Comparison of ENCODE assay signal across 19 cellular contexts in the genomic region with DNA sequence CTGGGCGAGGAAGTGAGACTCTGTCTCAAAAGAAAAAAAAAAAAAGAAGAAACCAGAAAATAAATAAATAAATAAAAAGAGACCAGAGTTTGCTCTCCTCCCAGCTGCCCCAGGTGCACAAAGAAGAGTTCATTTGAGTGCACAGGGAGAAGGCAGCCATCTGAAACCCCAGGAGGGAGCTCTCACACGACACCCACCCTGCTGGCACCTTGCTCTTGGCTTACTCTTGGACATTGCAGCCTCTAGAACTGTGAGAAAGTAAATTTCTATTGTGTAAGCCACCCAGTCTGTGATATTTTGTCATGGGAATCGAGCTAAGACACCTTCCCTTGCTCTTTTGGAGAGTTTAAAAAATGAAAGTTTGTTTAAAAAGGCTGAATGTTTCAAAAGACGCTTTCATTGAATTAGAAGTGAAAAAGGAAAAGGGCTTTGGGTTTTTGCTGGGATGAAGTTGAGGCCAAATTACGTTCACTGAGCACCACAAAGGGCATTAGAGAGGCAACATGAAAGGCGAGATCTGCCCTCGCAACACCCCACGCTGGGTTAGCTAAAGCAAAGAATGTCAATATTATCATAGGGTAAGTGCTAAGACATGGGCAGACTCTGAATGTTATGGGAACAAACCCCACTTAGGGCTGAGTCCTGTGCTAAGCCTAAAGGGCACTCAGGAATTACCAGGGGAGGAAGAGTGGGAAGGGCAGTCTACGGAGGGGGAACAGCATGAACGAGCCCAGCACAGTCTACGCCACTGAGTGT.
DNase-seq lines count a peak whose midpoint lies in the region; ATAC-seq, FAIRE-seq and TF ChIP-seq lines count a peak whose summit lies in the region.
"Had no signal": no experiment of that assay in that cellular context is flagged by ENCODE, and none has a peak within 500 bp of the region (broad histone marks: within the 10 kb centered on the region; RNA-seq: fewer than 3 reads in every experiment).

No MANE protein-coding gene starts in this region.

- H3K36me3 Mint-ChIP-seq in chondrocyte (ENCODE audit: low read depth) (peaks cover 12% of the 10 kb centered on the region), naive B cell (peaks cover 22 to 28% of the 10 kb centered on the region in 2 donors)

- H3K4me2 ChIP-seq in HepG2 (ENCODE audit: low read depth, low read length) = no peak overlapping the region
- H3K4me2 ChIP-seq: SK-N-SH had no signal

- peaks cover 14% of the 10 kb centered on the region for H3K9me3 Mint-ChIP-seq in chondrocyte (ENCODE audit: low read depth)
- H3K9me3 Mint-ChIP-seq in naive B cell = peaks cover 0 to 3% (median 1%) of the 10 kb centered on the region in 7 donors

- H3K9ac ChIP-seq in HepG2 (ENCODE audit: insufficient read depth, low read depth, low read length) = no peak overlapping the region
- H3K9ac ChIP-seq: SK-N-SH had no signal

- H3K27me3 Mint-ChIP-seq in chondrocyte (ENCODE audit: low read depth) = no peaks in the 10 kb centered on the region
- no peaks in the 10 kb centered on the region for H3K27me3 Mint-ChIP-seq in naive B cell
- H3K27me3 Mint-ChIP-seq: CD4-positive, alpha-beta T cell had no signal

- WGBS in HepG2 (ENCODE audit: low lambda C conversion rate) = 89% methylated on average over 11 of the region's 11 CpGs
- 93% methylated on average over 9 of the region's 11 CpGs for WGBS in right lobe of liver (ENCODE audit: insufficient coverage, low coverage, low lambda C conversion rate, missing lambda C conversion rate)

- FAIRE-seq in HepG2 (lab: Jason Lieb, UNC) = no peak
- FAIRE-seq: HTR-8/SVneo had no signal

- no peak overlapping the region for H3K4me3 ChIP-seq in HepG2 (replicated peaks in 1 of 3; ENCODE audit: insufficient read depth in 1 of 3, low read depth in 2 of 3, low read length in 3 of 3)
- no peak overlapping the region for H3K4me3 ChIP-seq in right lobe of liver
- no peak overlapping the region for H3K4me3 ChIP-seq in upper lobe of right lung

- H3K9me3 ChIP-seq in HepG2 (ENCODE audit: low read length) (no peaks in the 10 kb centered on the region), right lobe of liver (no peaks in the 10 kb centered on the region), upper lobe of right lung (no peaks in the 10 kb centered on the region)
- H3K9me3 ChIP-seq: SK-N-SH had no signal

- DNase-seq in HepG2 (ENCODE audit: low spot score) (peak; percentile 7), right lobe of liver (no peak), chondrocyte (ENCODE audit: low spot score) (no peak), naive B cell (no peak), upper lobe of right lung (no peak), hepatic stellate cell (ENCODE audit: low spot score) (no peak), ecto neural progenitor cell (ENCODE audit: low spot score) (no peak)
- DNase-seq: AML-193; Calu3; CD4-positive, alpha-beta T cell; H9; NCI-H1417; NCI-H2029 treated with DMSO at 0.1 percent for 48 hours; NCI-H524 treated with DMSO at 0.1 percent for 48 hours; SHP77; SK-N-SH had no signal

- CTCF ChIA-PET in HepG2 (lab: Yijun Ruan, JAX; ENCODE audit: low intra/inter-chr PET ratio, low total read pairs) = no interaction called here

- H3K4me1 ChIP-seq in HepG2 (ENCODE audit: insufficient read depth, low read length) (peaks cover 12% of the 10 kb centered on the region), right lobe of liver (no peaks in the 10 kb centered on the region), upper lobe of right lung (no peaks in the 10 kb centered on the region)

- in situ Hi-C loops in HepG2 (cut with HindIII; ENCODE audit: extremely low pct_ligation_motif_present, low pct_unique_long_range_greater_than_20kb) = no loop called here

- no TSS peak for BruUV-seq in HepG2 (replicated peaks; lab: Mats Ljungman, UMichigan)

- no peak overlapping the region for H2AFZ ChIP-seq in HepG2 (ENCODE audit: low read length)

- intact Hi-C loops in HepG2 (cut with micrococcal nuclease; ENCODE audit: unreplicated experiment) = no loop called here
- intact Hi-C loops in right lobe of liver (cut with DNase I) = no loop called here
- intact Hi-C loops in upper lobe of right lung (cut with DNase I) = no loop called here

- peaks cover 21% of the 10 kb centered on the region for H3K4me1 Mint-ChIP-seq in chondrocyte (ENCODE audit: low read depth)
- peaks cover 24 to 40% (median 37%) of the 10 kb centered on the region in 3 donors for H3K4me1 Mint-ChIP-seq in naive B cell

- H3K27me3 ChIP-seq in HepG2 (ENCODE audit: control insufficient read depth in 1 of 2, insufficient read depth in 2 of 2, low read length in 2 of 2) (no peaks in the 10 kb centered on the region), right lobe of liver (no peaks in the 10 kb centered on the region), upper lobe of right lung (no peaks in the 10 kb centered on the region)

- POLR2A ChIA-PET in HepG2 (lab: Yijun Ruan, JAX) = no interaction called here

- H3K4me3 Mint-ChIP-seq in chondrocyte (ENCODE audit: unreplicated experiment) (no peak overlapping the region), naive B cell (no peak overlapping the region)
- H3K4me3 Mint-ChIP-seq: CD4-positive, alpha-beta T cell; H9 had no signal

- TF ChIP-seq POLR2A in HepG2 (IDR thresholded peaks at IDR 0.05; ENCODE audit: insufficient read depth in 1 of 2, low read depth in 2 of 2, low read length in 2 of 2) (no peak), right lobe of liver (IDR thresholded peaks at IDR 0.05) (no peak)

- H3K27ac Mint-ChIP-seq in chondrocyte (ENCODE audit: unreplicated experiment) (peak overlapping the region; percentile 69), naive B cell (peak overlapping the region in 4 of 6 donors; percentile 22 to 88 (median 38))
- H3K27ac Mint-ChIP-seq: CD4-positive, alpha-beta T cell; H9 had no signal

- H3K36me3 ChIP-seq in HepG2 (replicated peaks in 1 of 2; ENCODE audit: control insufficient read depth in 1 of 2, insufficient read depth in 2 of 2, low read length in 2 of 2) (no peaks in the 10 kb centered on the region), right lobe of liver (no peaks in the 10 kb centered on the region), upper lobe of right lung (no peaks in the 10 kb centered on the region)

- TF ChIP-seq RAD21 in HepG2 (CRISPR knock-in tag; IDR thresholded peaks at IDR 0.05) = no peak

- no peak overlapping the region for H3K27ac ChIP-seq in HepG2 (ENCODE audit: extremely low read length, insufficient read depth, low read length)
- H3K27ac ChIP-seq in right lobe of liver = no peak overlapping the region
- peak overlapping the region; percentile 56 for H3K27ac ChIP-seq in upper lobe of right lung
- H3K27ac ChIP-seq: HL-60 had no signal

- H3K79me2 ChIP-seq in HepG2 (ENCODE audit: insufficient read depth, low read length) = no peaks in the 10 kb centered on the region

- H4K20me1 ChIP-seq in HepG2 (ENCODE audit: insufficient read depth, low read length) = no peaks in the 10 kb centered on the region

- TF ChIP-seq CTCF in HepG2 (CRISPR knock-in tag; IDR thresholded peaks at IDR 0.05) = no peak
- TF ChIP-seq CTCF in right lobe of liver (IDR thresholded peaks at IDR 0.05) = no peak
- TF ChIP-seq CTCF in chondrocyte (IDR thresholded peaks at IDR 0.05) = no peak
- TF ChIP-seq CTCF in upper lobe of right lung (IDR thresholded peaks at IDR 0.05) = no peak

- ATAC-seq in HepG2 = no peak
- no peak for ATAC-seq in right lobe of liver
- no peak for ATAC-seq in naive B cell (ENCODE audit: low read depth in 2 of 2)
- ATAC-seq in upper lobe of right lung = peak; percentile 93
- no peak for ATAC-seq in HG02970 (IDR thresholded peaks at IDR 0.05; ENCODE audit: low FRiP score, unreplicated experiment)

- TF ChIP-seq EP300 in HepG2 (IDR thresholded peaks at IDR 0.05; ENCODE audit: low read depth in 2 of 2, low read length in 2 of 2) (no peak), HepG2 (CRISPR knock-in tag; IDR thresholded peaks at IDR 0.05; ENCODE audit: borderline replicate concordance) (no peak)

TF ChIP-seq in HepG2, 621 proteins besides CTCF, POLR2A, EP300 and RAD21:
- TF ChIP-seq ZNF460 (CRISPR knock-in tag; IDR thresholded peaks at IDR 0.05; ENCODE audit: borderline replicate concordance) = no peak
- no peak for TF ChIP-seq PRPF4 (IDR thresholded peaks at IDR 0.05; ENCODE audit: low read depth, low read length, poor library complexity, severe bottlenecking)
- TF ChIP-seq, protein P1, sequence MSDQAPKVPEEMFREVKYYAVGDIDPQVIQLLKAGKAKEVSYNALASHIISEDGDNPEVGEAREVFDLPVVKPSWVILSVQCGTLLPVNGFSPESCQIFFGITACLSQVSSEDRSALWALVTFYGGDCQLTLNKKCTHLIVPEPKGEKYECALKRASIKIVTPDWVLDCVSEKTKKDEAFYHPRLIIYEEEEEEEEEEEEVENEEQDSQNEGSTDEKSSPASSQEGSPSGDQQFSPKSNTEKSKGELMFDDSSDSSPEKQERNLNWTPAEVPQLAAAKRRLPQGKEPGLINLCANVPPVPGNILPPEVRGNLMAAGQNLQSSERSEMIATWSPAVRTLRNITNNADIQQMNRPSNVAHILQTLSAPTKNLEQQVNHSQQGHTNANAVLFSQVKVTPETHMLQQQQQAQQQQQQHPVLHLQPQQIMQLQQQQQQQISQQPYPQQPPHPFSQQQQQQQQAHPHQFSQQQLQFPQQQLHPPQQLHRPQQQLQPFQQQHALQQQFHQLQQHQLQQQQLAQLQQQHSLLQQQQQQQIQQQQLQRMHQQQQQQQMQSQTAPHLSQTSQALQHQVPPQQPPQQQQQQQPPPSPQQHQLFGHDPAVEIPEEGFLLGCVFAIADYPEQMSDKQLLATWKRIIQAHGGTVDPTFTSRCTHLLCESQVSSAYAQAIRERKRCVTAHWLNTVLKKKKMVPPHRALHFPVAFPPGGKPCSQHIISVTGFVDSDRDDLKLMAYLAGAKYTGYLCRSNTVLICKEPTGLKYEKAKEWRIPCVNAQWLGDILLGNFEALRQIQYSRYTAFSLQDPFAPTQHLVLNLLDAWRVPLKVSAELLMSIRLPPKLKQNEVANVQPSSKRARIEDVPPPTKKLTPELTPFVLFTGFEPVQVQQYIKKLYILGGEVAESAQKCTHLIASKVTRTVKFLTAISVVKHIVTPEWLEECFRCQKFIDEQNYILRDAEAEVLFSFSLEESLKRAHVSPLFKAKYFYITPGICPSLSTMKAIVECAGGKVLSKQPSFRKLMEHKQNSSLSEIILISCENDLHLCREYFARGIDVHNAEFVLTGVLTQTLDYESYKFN (CRISPR knock-in tag; conservative IDR thresholded peaks at IDR 0.05) = 0 out of 2 replicates have a peak, but pooled peaks have one; percentile 18
